Comparison of ENCODE assay signal across 10 cellular contexts in genomic region chr16:11677451-11677951, GRCh38. TPM values are rescaled to one million over a fixed set of nuclear protein-coding genes. Genes with fewer than 3 reads are reported as not detected.
DNase-seq lines count a peak whose midpoint lies in the region; ATAC-seq, FAIRE-seq and TF ChIP-seq lines count a peak whose summit lies in the region.
"Had no signal": no experiment of that assay in that cellular context is flagged by ENCODE, and none has a peak within 500 bp of the region (broad histone marks: within the 10 kb centered on the region; RNA-seq: fewer than 3 reads in every experiment).

No MANE protein-coding gene starts in this region.

- H3K9ac ChIP-seq in MM.1S (ENCODE audit: low read length) (peak overlapping the region; percentile 4; the same call in 1 of the 2 replicates), trophoblast cell (ENCODE audit: low read length) (no peak overlapping the region)

- H2AFZ ChIP-seq in MM.1S (ENCODE audit: low read length) (no peak overlapping the region), trophoblast cell (ENCODE audit: insufficient read depth, low read length, poor library complexity) (no peak overlapping the region)

- H3K9me3 ChIP-seq in MM.1S (replicated peaks; ENCODE audit: insufficient read depth, low read length) (no peaks in the 10 kb centered on the region), esophagus (ENCODE audit: control insufficient read depth in 2 of 2, insufficient read depth in 1 of 2, low read depth in 1 of 2, low read length in 1 of 2) (no peaks in the 10 kb centered on the region), trophoblast cell (ENCODE audit: insufficient read depth, low read depth, low read length) (peaks cover 2% of the 10 kb centered on the region)

- H4K20me1 ChIP-seq in MM.1S (ENCODE audit: insufficient read depth, low read length), result peaks cover 48% of the 10 kb centered on the region

- no peak overlapping the region for H2AK5ac ChIP-seq in trophoblast cell (ENCODE audit: low read length)

- H3K79me1 ChIP-seq in trophoblast cell (ENCODE audit: low read length), result peaks cover 1% of the 10 kb centered on the region

- TF ChIP-seq CTCF in CD14-positive monocyte (IDR thresholded peaks at IDR 0.05) (no peak), MM.1S (IDR thresholded peaks at IDR 0.05; ENCODE audit: low read length) (no peak)

- intact Hi-C loops in CD14-positive monocyte (cut with micrococcal nuclease), result no loop called here

- peak overlapping the region in 1 of 2 donors; percentile 6 for H3K4me3 Mint-ChIP-seq in CD14-positive monocyte

- H3K27ac Mint-ChIP-seq in CD14-positive monocyte, result peak overlapping the region; percentile 85 to 94 (median 90)

- peak overlapping the region; percentile 92 for H3K27ac ChIP-seq in MM.1S (ENCODE audit: low read length)
- peak overlapping the region; percentile 74 to 75 for H3K27ac ChIP-seq in esophagus (ENCODE audit: low read depth in 2 of 2, low read length in 1 of 2)
- no peak overlapping the region for H3K27ac ChIP-seq in trophoblast cell (ENCODE audit: low read depth, low read length)
- H3K27ac ChIP-seq: SK-N-MC had no signal

- H3K36me3 ChIP-seq in MM.1S (replicated peaks; ENCODE audit: insufficient read depth, low read length) (peaks cover 15% of the 10 kb centered on the region), esophagus (ENCODE audit: control insufficient read depth in 2 of 2, insufficient read depth in 2 of 2, low read length in 1 of 2) (peaks cover 3 to 33% of the 10 kb centered on the region in 2 donors), trophoblast cell (ENCODE audit: control insufficient read depth in 1 of 2, insufficient read depth in 2 of 2, low read length in 2 of 2) (peaks cover 40 to 42% of the 10 kb centered on the region in 2 experiments)

- H3K23ac ChIP-seq in trophoblast cell (ENCODE audit: low read length), result no peak overlapping the region

- no peak overlapping the region for H3K4ac ChIP-seq in trophoblast cell (ENCODE audit: low read depth, low read length)

- 39 to 54% methylated on average over 9 of the region's 9 CpGs for WGBS in esophagus, 2 donors
- WGBS in trophoblast cell (ENCODE audit: extremely low coverage, insufficient coverage, insufficient read length), result no CpG with 5 or more reads among the region's 9 CpGs

- DNase-seq in CD14-positive monocyte (ENCODE audit: low spot score) (no peak), MM.1S (peak; percentile 13), trophoblast cell (no peak), H54 (ENCODE audit: insufficient read length, low spot score) (no peak), dermis blood vessel endothelial cell (no peak)

- no peak for TF ChIP-seq POLR2A in H54 (IDR thresholded peaks at IDR 0.05; ENCODE audit: low read depth, low read length)

- no peak overlapping the region for H2BK12ac ChIP-seq in trophoblast cell (ENCODE audit: low read length)

- peaks cover 0 to 2% (median 2%) of the 10 kb centered on the region in 3 donors for H3K27me3 Mint-ChIP-seq in CD14-positive monocyte (ENCODE audit: low read depth in 3 of 3)

- no peak overlapping the region for H3K14ac ChIP-seq in trophoblast cell (ENCODE audit: low read length)

- H3K79me2 ChIP-seq in MM.1S (ENCODE audit: low read length), result peaks cover 90% of the 10 kb centered on the region
- peaks cover 2% of the 10 kb centered on the region for H3K79me2 ChIP-seq in trophoblast cell (ENCODE audit: control insufficient read depth, insufficient read depth, low read length, poor library complexity)

- peaks cover 80% of the 10 kb centered on the region for H3K4me1 ChIP-seq in MM.1S (ENCODE audit: low read length)
- H3K4me1 ChIP-seq in esophagus (ENCODE audit: control insufficient read depth in 2 of 2, insufficient read depth in 2 of 2, low read length in 1 of 2), result peaks cover 9 to 51% of the 10 kb centered on the region in 2 donors
- peaks cover 35 to 41% of the 10 kb centered on the region in 2 experiments for H3K4me1 ChIP-seq in trophoblast cell (ENCODE audit: control insufficient read depth in 1 of 2, insufficient read depth in 2 of 2, low read length in 2 of 2)

- no peak overlapping the region for H4K12ac ChIP-seq in trophoblast cell (ENCODE audit: low read depth, low read length)

- H3K4me2 ChIP-seq in MM.1S (ENCODE audit: low read depth, low read length) (no peak overlapping the region), trophoblast cell (ENCODE audit: low read length) (no peak overlapping the region)

- no peak for FAIRE-seq in H54 (lab: Jason Lieb, UNC)
- FAIRE-seq: H1 had no signal

- H3K18ac ChIP-seq in trophoblast cell (ENCODE audit: low read length), result peak overlapping the region; percentile 25

- no peaks in the 10 kb centered on the region for H3K9me2 ChIP-seq in MM.1S (replicated peaks; ENCODE audit: insufficient read depth, low read length)

- no peaks in the 10 kb centered on the region for H3K27me3 ChIP-seq in MM.1S (replicated peaks; ENCODE audit: insufficient read depth, low read length)
- no peaks in the 10 kb centered on the region for H3K27me3 ChIP-seq in esophagus (ENCODE audit: control insufficient read depth in 1 of 2, insufficient read depth in 2 of 2, low read length in 2 of 2)
- H3K27me3 ChIP-seq in trophoblast cell (ENCODE audit: insufficient read depth, low read length), result no peaks in the 10 kb centered on the region

- no peak overlapping the region for H4K8ac ChIP-seq in trophoblast cell (ENCODE audit: low read depth, low read length)

- H4K91ac ChIP-seq in trophoblast cell (ENCODE audit: low read depth, low read length), result no peak overlapping the region

- no peak overlapping the region for H2BK120ac ChIP-seq in trophoblast cell (ENCODE audit: insufficient read depth, low read length, poor library complexity)

- ATAC-seq in GM19324 (IDR thresholded peaks at IDR 0.05; ENCODE audit: low FRiP score, unreplicated experiment) (no peak), HG03378 (IDR thresholded peaks at IDR 0.05; ENCODE audit: unreplicated experiment) (no peak)

- no peak overlapping the region for H3K4me3 ChIP-seq in MM.1S (ENCODE audit: low read length)
- H3K4me3 ChIP-seq in esophagus (ENCODE audit: low read depth in 1 of 2, low read length in 2 of 2), result no peak overlapping the region
- H3K4me3 ChIP-seq in trophoblast cell (ENCODE audit: low read depth, low read length), result no peak overlapping the region
- H3K4me3 ChIP-seq: SK-N-MC had no signal

- peaks cover 88% of the 10 kb centered on the region for H3K4me1 Mint-ChIP-seq in CD14-positive monocyte

- H3K36me3 Mint-ChIP-seq in CD14-positive monocyte, result peaks cover 59 to 82% of the 10 kb centered on the region in 2 donors

- no peaks in the 10 kb centered on the region for H3K9me3 Mint-ChIP-seq in CD14-positive monocyte

- H3F3A ChIP-seq in MM.1S (ENCODE audit: insufficient read depth, low read length), result peaks cover 90% of the 10 kb centered on the region

- no peak overlapping the region for H2BK5ac ChIP-seq in trophoblast cell (ENCODE audit: low read depth, low read length, poor library complexity)

RNA-seq across cellular contexts. Expression of gene SNN, which starts 9.2 kb away (rescaled TPM):
- 100 to 1,000 TPM in 1 of 2 donors, 10 to 100 TPM in 1; 91.7 to 111 TPM for polyA plus RNA-seq in CD14-positive monocyte
- polyA plus RNA-seq in esophagus, result 10 to 100 TPM in 1 of 2 donors, 1 to 10 TPM in 1; 8.7 to 11.7 TPM
- polyA plus RNA-seq in trophoblast cell (2013), result 29.9 and 30.4 TPM in 2 replicates
- 34.4 and 56.7 TPM in 2 replicates for total RNA-seq in dermis blood vessel endothelial cell

Comparison
In these comparisons a context has a peak if more than half of its experiments do, and no peak if none do; other contexts are left out.
1. RNA of gene SNN, which starts 9.2 kb away (polyA plus RNA-seq): 91.7 to 111 TPM in CD14-positive monocyte; 8.7 to 11.7 TPM in esophagus; every median in the first group is over 4 times any median in the second.